In genomic region chr1:153977250-153978240, GRCh38 we compare ENCODE assay signal across 1 cellular context.
TF ChIP-seq lines count a peak whose summit lies in the region.

Gene JTB (minus strand): TSS chr1:153977674. CDS start chr1:153977252, 422 bp downstream.

TF ChIP-seq in H1, 55 proteins besides CTCF, POLR2A, EP300 and RAD21:
- TF ChIP-seq RXRA (IDR thresholded peaks at IDR 0.05; ENCODE audit: insufficient read depth, low read depth, low read length) = no peak
- TF ChIP-seq EGR1 (IDR thresholded peaks at IDR 0.05; ENCODE audit: borderline replicate concordance, low read depth, low read length) = 0 out of 2 replicates have a peak, but pooled peaks have one; percentile 21
- TF ChIP-seq TBP (IDR thresholded peaks at IDR 0.05; ENCODE audit: low read depth, low read length) = peak; percentile 49
- TF ChIP-seq CBX8 (IDR thresholded peaks at IDR 0.05; ENCODE audit: borderline replicate concordance, low read depth, low read length) = no peak
- no peak for TF ChIP-seq RFX5 (IDR thresholded peaks at IDR 0.05; ENCODE audit: borderline replicate concordance, low read depth, low read length)
- peak; percentile 56 for TF ChIP-seq SAP30 (IDR thresholded peaks at IDR 0.05; ENCODE audit: insufficient read depth, insufficient replicate concordance, low read length)
- TF ChIP-seq SIN3A (conservative IDR thresholded peaks at IDR 0.05 in 1 of 2, IDR thresholded peaks at IDR 0.05 in 1 of 2; ENCODE audit: low read depth in 1 of 2, low read length in 2 of 2) = 0 out of 4 replicates have a peak, but pooled peaks of 1 of the 2 experiments have one; percentile 59
- TF ChIP-seq ATF2 (IDR thresholded peaks at IDR 0.05; ENCODE audit: low read length) = no peak
- TF ChIP-seq SIRT6 (IDR thresholded peaks at IDR 0.05; ENCODE audit: low read length) = no peak
- TF ChIP-seq KDM4A (IDR thresholded peaks at IDR 0.05; ENCODE audit: low read depth, low read length, severe bottlenecking) = peak; percentile 78
- TF ChIP-seq E2F6 (IDR thresholded peaks at IDR 0.05) = peak; percentile 75; the same call in 1 of the 2 replicates
- peak; percentile 70 for TF ChIP-seq SIX5 (IDR thresholded peaks at IDR 0.05; ENCODE audit: low read depth, low read length)
- no peak for TF ChIP-seq GABPA (IDR thresholded peaks at IDR 0.05; ENCODE audit: borderline replicate concordance, insufficient read depth, low read length)
- no peak for TF ChIP-seq ATF3 (IDR thresholded peaks at IDR 0.05; ENCODE audit: insufficient read depth, low read depth, low read length)
- TF ChIP-seq ASH2L (IDR thresholded peaks at IDR 0.05; ENCODE audit: low read length) = peak; percentile 95
- TF ChIP-seq SP4 (IDR thresholded peaks at IDR 0.05; ENCODE audit: low read length) = no peak
- TF ChIP-seq SUZ12 (IDR thresholded peaks at IDR 0.05; ENCODE audit: low read length) = no peak
- peak; percentile 84 for TF ChIP-seq RBBP5 (IDR thresholded peaks at IDR 0.05; ENCODE audit: borderline replicate concordance, low read depth, low read length)
- TF ChIP-seq YY1 (IDR thresholded peaks at IDR 0.05; ENCODE audit: low read depth, low read length) = peak; percentile 97
- TF ChIP-seq FOSL1 (IDR thresholded peaks at IDR 0.05; ENCODE audit: insufficient read depth, low read depth, low read length) = 0 out of 2 replicates have a peak, but pooled peaks have one; percentile 7
- TF ChIP-seq CREB1 (IDR thresholded peaks at IDR 0.05) = peak; percentile 84
- TF ChIP-seq JUND (IDR thresholded peaks at IDR 0.05; ENCODE audit: low read length) = no peak
- TF ChIP-seq CBX5 (IDR thresholded peaks at IDR 0.05; ENCODE audit: low read depth, low read length) = no peak
- TF ChIP-seq CHD7 (IDR thresholded peaks at IDR 0.05; ENCODE audit: insufficient replicate concordance, low read length) = no peak
- no peak for TF ChIP-seq TCF12 (IDR thresholded peaks at IDR 0.05; ENCODE audit: low read depth, low read length)
- no peak for TF ChIP-seq NANOG (IDR thresholded peaks at IDR 0.05; ENCODE audit: insufficient read depth, low read depth, low read length, poor library complexity, severe bottlenecking)
- peak; percentile 42; the same call in 1 of the 2 replicates for TF ChIP-seq KDM5A (IDR thresholded peaks at IDR 0.05; ENCODE audit: low read length)
- TF ChIP-seq JUN (IDR thresholded peaks at IDR 0.05; ENCODE audit: low read depth, low read length) = no peak
- TF ChIP-seq HDAC2 (IDR thresholded peaks at IDR 0.05; ENCODE audit: borderline replicate concordance in 1 of 2, low read depth in 2 of 2, low read length in 2 of 2) = peak in 1 of 2 experiments; percentile 83; a peak in 1 of 4 replicates
- no peak for TF ChIP-seq CHD1 (IDR thresholded peaks at IDR 0.05; ENCODE audit: low read depth, low read length)
- no peak for TF ChIP-seq BRCA1 (IDR thresholded peaks at IDR 0.05; ENCODE audit: low read depth, low read length)
- TF ChIP-seq SP2 (IDR thresholded peaks at IDR 0.05; ENCODE audit: low read length) = no peak
- TF ChIP-seq SP1 (IDR thresholded peaks at IDR 0.05; ENCODE audit: low read depth, low read length) = 0 out of 2 replicates have a peak, but pooled peaks have one; percentile 25
- TF ChIP-seq KDM1A (IDR thresholded peaks at IDR 0.05; ENCODE audit: borderline replicate concordance, low read length) = no peak
- TF ChIP-seq CHD2 (IDR thresholded peaks at IDR 0.05; ENCODE audit: low read length) = no peak
- TF ChIP-seq POLR2AphosphoS5 (IDR thresholded peaks at IDR 0.05; ENCODE audit: low read depth, low read length) = no peak; the same call in none of the 2 replicates
- no peak for TF ChIP-seq USF2 (IDR thresholded peaks at IDR 0.05; ENCODE audit: low read length)
- peak; percentile 43 for TF ChIP-seq TAF7 (optimal IDR thresholded peaks at IDR 0.05; ENCODE audit: borderline replicate concordance, low read depth, low read length)
- TF ChIP-seq TEAD4 (IDR thresholded peaks at IDR 0.05; ENCODE audit: low read depth, low read length) = no peak
- no peak for TF ChIP-seq CEBPB (IDR thresholded peaks at IDR 0.05; ENCODE audit: low read depth, low read length)
- TF ChIP-seq TAF1 (IDR thresholded peaks at IDR 0.05; ENCODE audit: low read depth, low read length) = peak; percentile 70; the same call in 1 of the 2 replicates
- no peak for TF ChIP-seq NRF1 (IDR thresholded peaks at IDR 0.05; ENCODE audit: low read depth, low read length)
- TF ChIP-seq GTF2F1 (IDR thresholded peaks at IDR 0.05; ENCODE audit: borderline replicate concordance, low read depth, low read length) = no peak
- TF ChIP-seq PHF8 (conservative IDR thresholded peaks at IDR 0.05; ENCODE audit: low read depth, low read length) = peak; percentile 89
- TF ChIP-seq BCL11A (IDR thresholded peaks at IDR 0.05; ENCODE audit: low read depth in 2 of 2, low read length in 2 of 2) = no peak
- no peak for TF ChIP-seq BACH1 (IDR thresholded peaks at IDR 0.05; ENCODE audit: low read length)
- no peak for TF ChIP-seq SRF (IDR thresholded peaks at IDR 0.05; ENCODE audit: low read depth, low read length)
- TF ChIP-seq EZH2 (IDR thresholded peaks at IDR 0.05; ENCODE audit: low read depth, low read length, severe bottlenecking) = no peak
- TF ChIP-seq MAFK (IDR thresholded peaks at IDR 0.05; ENCODE audit: low read depth, low read length) = no peak
- no peak for TF ChIP-seq CTBP2 (IDR thresholded peaks at IDR 0.05; ENCODE audit: borderline replicate concordance, insufficient read depth, insufficient read length, low read length)
- no peak for TF ChIP-seq HDAC6 (IDR thresholded peaks at IDR 0.05; ENCODE audit: low read depth, low read length)
- no peak for TF ChIP-seq RNF2 (IDR thresholded peaks at IDR 0.05; ENCODE audit: borderline replicate concordance, low read depth, low read length, missing control alignments, poor library complexity, severe bottlenecking)
- peak; percentile 84 for TF ChIP-seq MAX (IDR thresholded peaks at IDR 0.05)
- no peak for TF ChIP-seq ZNF274 (IDR thresholded peaks at IDR 0.05; ENCODE audit: borderline replicate concordance, extremely low read depth, low read length)
- TF ChIP-seq POU5F1 (IDR thresholded peaks at IDR 0.05; ENCODE audit: low read depth, low read length) = no peak
